ENCODE assay signal across 10 cellular contexts in the genomic region with DNA sequence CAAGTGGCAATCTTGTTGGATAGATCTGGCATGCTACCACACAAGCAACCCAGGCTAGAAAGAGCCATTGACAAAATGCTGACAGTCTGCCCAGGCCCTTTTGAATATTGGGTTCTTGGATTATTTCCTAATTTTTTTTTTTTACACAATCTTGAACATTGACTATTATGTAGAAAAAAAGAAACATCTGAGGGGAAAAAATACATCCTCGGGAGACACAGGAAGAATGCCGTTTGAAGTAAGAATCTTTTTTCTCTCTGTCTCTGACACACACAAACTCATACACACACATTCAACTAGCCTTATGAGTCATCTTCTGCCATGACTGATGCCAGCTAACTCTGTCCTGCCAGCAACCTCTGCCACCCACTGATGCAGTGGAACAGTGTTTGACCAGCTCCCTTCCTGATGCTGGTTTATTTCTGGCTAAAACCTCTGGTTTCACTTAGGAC. TPM values are rescaled to one million over a fixed set of nuclear protein-coding genes. Genes with fewer than 3 reads are reported as not detected.
DNase-seq lines count a peak whose midpoint lies in the region; ATAC-seq and TF ChIP-seq lines count a peak whose summit lies in the region.
"Had no signal": no experiment of that assay in that cellular context is flagged by ENCODE, and none has a peak within 500 bp of the region (broad histone marks: within the 10 kb centered on the region; RNA-seq: fewer than 3 reads in every experiment).

No MANE protein-coding gene starts in this region.

- H3K4me3 ChIP-seq in coronary artery, result peak overlapping the region; percentile 39
- no peak overlapping the region for H3K4me3 ChIP-seq in lower lobe of right lung
- H3K4me3 ChIP-seq in vagina, result no peak overlapping the region
- no peak overlapping the region for H3K4me3 ChIP-seq in Peyer's patch

- TF ChIP-seq POLR2A in vagina (IDR thresholded peaks at IDR 0.05) (no peak), Peyer's patch (IDR thresholded peaks at IDR 0.05) (no peak)

- H3K27ac ChIP-seq in coronary artery (peak overlapping the region; percentile 78 to 94), lower lobe of right lung (peak overlapping the region; percentile 48), vagina (peak overlapping the region; percentile 26), Peyer's patch (peak overlapping the region in 2 of 4 donors; percentile 64 to 78)

- TF ChIP-seq CTCF in coronary artery (IDR thresholded peaks at IDR 0.05), result no peak
- no peak for TF ChIP-seq CTCF in lower lobe of right lung (IDR thresholded peaks at IDR 0.05)
- TF ChIP-seq CTCF in vagina (IDR thresholded peaks at IDR 0.05), result no peak
- TF ChIP-seq CTCF in Peyer's patch (IDR thresholded peaks at IDR 0.05), result no peak

- H3K9me3 Mint-ChIP-seq in activated naive CD8-positive, alpha-beta T cell treated with anti-CD3 and anti-CD28 coated beads, Interleukin-2, amount 50 U/mL, for 24 hours, result no peaks in the 10 kb centered on the region
- H3K9me3 Mint-ChIP-seq in activated naive CD8-positive, alpha-beta T cell treated with anti-CD3 and anti-CD28 coated beads for 36 hours, result no peaks in the 10 kb centered on the region

- DNase-seq in activated naive CD8-positive, alpha-beta T cell treated with anti-CD3 and anti-CD28 coated beads, Interleukin-2, amount 50 U/mL, for 24 hours, result peak; percentile 6
- DNase-seq in activated naive CD8-positive, alpha-beta T cell treated with anti-CD3 and anti-CD28 coated beads for 36 hours, result no peak
- DNase-seq in coronary artery (ENCODE audit: low spot score) (no peak), lower lobe of right lung (no peak), vagina (ENCODE audit: extremely low spot score in 2 of 2) (no peak), Peyer's patch (no peak)
- DNase-seq: RPMI8226 had no signal

- no peak overlapping the region for H3K4me3 Mint-ChIP-seq in activated naive CD8-positive, alpha-beta T cell treated with anti-CD3 and anti-CD28 coated beads, Interleukin-2, amount 50 U/mL, for 24 hours
- no peak overlapping the region for H3K4me3 Mint-ChIP-seq in activated naive CD8-positive, alpha-beta T cell treated with anti-CD3 and anti-CD28 coated beads for 36 hours
- H3K4me3 Mint-ChIP-seq: CD4-positive, CD25-positive, alpha-beta regulatory T cell had no signal

- ATAC-seq in activated naive CD8-positive, alpha-beta T cell treated with anti-CD3 and anti-CD28 coated beads, Interleukin-2, amount 50 U/mL, for 24 hours, result peak; percentile 89
- ATAC-seq in lower lobe of right lung (peak; percentile 52 to 72), GM21737 (IDR thresholded peaks at IDR 0.05; ENCODE audit: unreplicated experiment) (no peak), GM18511 (IDR thresholded peaks at IDR 0.05; ENCODE audit: unreplicated experiment) (no peak)

- H3K9me3 ChIP-seq in lower lobe of right lung (no peaks in the 10 kb centered on the region), vagina (no peaks in the 10 kb centered on the region), Peyer's patch (no peaks in the 10 kb centered on the region)

- H3K27me3 ChIP-seq in lower lobe of right lung (ENCODE audit: low read depth) (no peaks in the 10 kb centered on the region), vagina (no peaks in the 10 kb centered on the region), Peyer's patch (no peaks in the 10 kb centered on the region)

- no peaks in the 10 kb centered on the region for H3K36me3 ChIP-seq in lower lobe of right lung
- no peaks in the 10 kb centered on the region for H3K36me3 ChIP-seq in vagina
- H3K36me3 ChIP-seq in Peyer's patch, result no peaks in the 10 kb centered on the region

- H3K4me1 ChIP-seq in lower lobe of right lung, result peaks cover 20% of the 10 kb centered on the region
- peaks cover 44% of the 10 kb centered on the region for H3K4me1 ChIP-seq in vagina
- peaks cover 0 to 4% (median 0%) of the 10 kb centered on the region in 4 donors for H3K4me1 ChIP-seq in Peyer's patch

- H3K4me1 Mint-ChIP-seq in activated naive CD8-positive, alpha-beta T cell treated with anti-CD3 and anti-CD28 coated beads, Interleukin-2, amount 50 U/mL, for 24 hours, result peaks cover 15% of the 10 kb centered on the region
- peaks cover 4% of the 10 kb centered on the region for H3K4me1 Mint-ChIP-seq in activated naive CD8-positive, alpha-beta T cell treated with anti-CD3 and anti-CD28 coated beads for 36 hours
- H3K4me1 Mint-ChIP-seq: CD4-positive, CD25-positive, alpha-beta regulatory T cell had no signal

- H3K27me3 Mint-ChIP-seq in activated naive CD8-positive, alpha-beta T cell treated with anti-CD3 and anti-CD28 coated beads, Interleukin-2, amount 50 U/mL, for 24 hours, result peaks cover 5% of the 10 kb centered on the region
- peaks cover 4% of the 10 kb centered on the region for H3K27me3 Mint-ChIP-seq in activated naive CD8-positive, alpha-beta T cell treated with anti-CD3 and anti-CD28 coated beads for 36 hours

- intact Hi-C loops in lower lobe of right lung (cut with DNase I) (no loop called here), vagina (cut with DNase I) (no loop called here)

- H3K36me3 Mint-ChIP-seq in activated naive CD8-positive, alpha-beta T cell treated with anti-CD3 and anti-CD28 coated beads, Interleukin-2, amount 50 U/mL, for 24 hours (ENCODE audit: low read depth), result no peaks in the 10 kb centered on the region
- no peaks in the 10 kb centered on the region for H3K36me3 Mint-ChIP-seq in activated naive CD8-positive, alpha-beta T cell treated with anti-CD3 and anti-CD28 coated beads for 36 hours
- H3K36me3 Mint-ChIP-seq: CD4-positive, CD25-positive, alpha-beta regulatory T cell had no signal

- H3K27ac Mint-ChIP-seq in activated naive CD8-positive, alpha-beta T cell treated with anti-CD3 and anti-CD28 coated beads, Interleukin-2, amount 50 U/mL, for 24 hours, result no peak overlapping the region
- no peak overlapping the region for H3K27ac Mint-ChIP-seq in activated naive CD8-positive, alpha-beta T cell treated with anti-CD3 and anti-CD28 coated beads for 36 hours

RNA-seq across cellular contexts. Expression of gene SORBS1, which starts 47.2 kb away (rescaled TPM):
- under 1 TPM; 0.54 to 0.64 TPM for total RNA-seq in activated naive CD8-positive, alpha-beta T cell treated with anti-CD3 and anti-CD28 coated beads for 36 hours
- 58.2 TPM for total RNA-seq in lower lobe of right lung
- total RNA-seq in vagina, result 116 TPM
- total RNA-seq in Peyer's patch, result 10 to 100 TPM; 34.3 to 57.1 (median 48.7) TPM

Comparison
In these comparisons a context has a peak if more than half of its experiments do, and no peak if none do; other contexts are left out.
1. ATAC-seq: peak in activated naive CD8-positive, alpha-beta T cell treated with anti-CD3 and anti-CD28 coated beads, Interleukin-2, amount 50 U/mL, for 24 hours (single experiment) and lower lobe of right lung (2 of 2); none in GM21737 (single experiment) and GM18511 (single experiment).
2. RNA of gene SORBS1, which starts 47.2 kb away (total RNA-seq): 116 TPM in vagina (single experiment), 58.2 TPM in lower lobe of right lung (single experiment) and 34.3 to 57.1 TPM in Peyer's patch; 0.54 to 0.64 TPM in activated naive CD8-positive, alpha-beta T cell treated with anti-CD3 and anti-CD28 coated beads for 36 hours; every median in the first group is over 10 times any median in the second.